In genomic region chr11:134273317-134273712, GRCh38 we compare ENCODE assay signal across 21 cellular contexts. TPM values are rescaled to one million over a fixed set of nuclear protein-coding genes. Genes with fewer than 3 reads are reported as not detected.
DNase-seq lines count a peak whose midpoint lies in the region; ATAC-seq, FAIRE-seq and TF ChIP-seq lines count a peak whose summit lies in the region.
"Had no signal": no experiment of that assay in that cellular context is flagged by ENCODE, and none has a peak within 500 bp of the region (broad histone marks: within the 10 kb centered on the region; RNA-seq: fewer than 3 reads in every experiment).

No MANE protein-coding gene starts in this region.

- no peaks in the 10 kb centered on the region for H3K27me3 ChIP-seq in KMS-11 (ENCODE audit: insufficient read depth, low read depth)
- peaks cover 60% of the 10 kb centered on the region for H3K27me3 ChIP-seq in endodermal cell (ENCODE audit: control insufficient read depth, insufficient read depth, low read length, poor library complexity, severe bottlenecking)
- peaks cover 88% of the 10 kb centered on the region for H3K27me3 ChIP-seq in transverse colon

- DNase-seq in activated naive CD8-positive, alpha-beta T cell treated with anti-CD3 and anti-CD28 coated beads, Interleukin-2, amount 50 U/mL, for 24 hours, result no peak
- DNase-seq in endodermal cell (no peak), GM19239 (ENCODE audit: insufficient read length, low spot score) (no peak), HCEC 1CT (no peak), transverse colon (no peak)
- DNase-seq: activated CD4-positive, alpha-beta T cell treated with anti-CD3 and anti-CD28 coated beads for 36 hours; activated naive CD4-positive, alpha-beta T cell treated with anti-CD3 and anti-CD28 coated beads, Interleukin-2, amount 50 U/mL, for 16 hours; effector CD4-positive, alpha-beta T cell; esophagus squamous epithelium; OCI-M1; psoas muscle; stimulated activated CD4-positive, alpha-beta T cell treated with anti-CD3 and anti-CD28 coated beads, Interleukin-2, amount 100 ng/mL, for 24 hours had no signal

- H3K36me3 Mint-ChIP-seq in activated naive CD8-positive, alpha-beta T cell, result peaks cover 6% of the 10 kb centered on the region
- peaks cover 4% of the 10 kb centered on the region for H3K36me3 Mint-ChIP-seq in activated naive CD8-positive, alpha-beta T cell treated with anti-CD3 and anti-CD28 coated beads, Interleukin-2, amount 50 U/mL, for 24 hours (ENCODE audit: low read depth)
- H3K36me3 Mint-ChIP-seq in endodermal cell (ENCODE audit: low read depth), result no peaks in the 10 kb centered on the region
- H3K36me3 Mint-ChIP-seq: mesothelial cell of epicardium had no signal

- no peaks in the 10 kb centered on the region for H4K20me1 ChIP-seq in KMS-11 (ENCODE audit: insufficient read depth)

- H3K27me3 Mint-ChIP-seq in activated naive CD8-positive, alpha-beta T cell, result peaks cover 2% of the 10 kb centered on the region
- peaks cover 13% of the 10 kb centered on the region for H3K27me3 Mint-ChIP-seq in activated naive CD8-positive, alpha-beta T cell treated with anti-CD3 and anti-CD28 coated beads, Interleukin-2, amount 50 U/mL, for 24 hours
- peaks cover 20% of the 10 kb centered on the region for H3K27me3 Mint-ChIP-seq in endodermal cell (ENCODE audit: insufficient read depth)

- H2AFZ ChIP-seq in KMS-11 (ENCODE audit: low read depth), result no peak overlapping the region

- H3K9ac ChIP-seq in KMS-11 (no peak overlapping the region), endodermal cell (ENCODE audit: extremely low read depth, low read length, poor library complexity, severe bottlenecking) (no peak overlapping the region)

- in situ Hi-C loops in transverse colon (cut with MboI; ENCODE audit: low pct_ligation_motif_present in 1 of 4, low pct_unique_long_range_greater_than_20kb in 1 of 4, low sequenced_read_pairs in 3 of 4), result no loop called here

- H3K9me3 ChIP-seq in endodermal cell (ENCODE audit: control insufficient read depth, low read length) (no peaks in the 10 kb centered on the region), transverse colon (no peaks in the 10 kb centered on the region)
- H3K9me3 ChIP-seq: ascending aorta, psoas muscle had no signal

- TF ChIP-seq CTCF in KMS-11 (conservative IDR thresholded peaks at IDR 0.05; ENCODE audit: low read depth, low read length) (no peak), endodermal cell (conservative IDR thresholded peaks at IDR 0.05) (no peak), transverse colon (IDR thresholded peaks at IDR 0.05) (no peak)

- no peak for TF ChIP-seq EP300 in transverse colon (IDR thresholded peaks at IDR 0.05; ENCODE audit: low read depth)

- intact Hi-C loops in transverse colon (cut with DNase I; ENCODE audit: low total_unique reads), result no loop called here

- peaks cover 30% of the 10 kb centered on the region for H3K4me1 ChIP-seq in KMS-11 (ENCODE audit: low read depth, poor library complexity, severe bottlenecking)
- H3K4me1 ChIP-seq in endodermal cell (ENCODE audit: control insufficient read depth, insufficient read depth, low read length), result no peaks in the 10 kb centered on the region
- H3K4me1 ChIP-seq in transverse colon, result peaks cover 5 to 19% (median 15%) of the 10 kb centered on the region in 4 donors

- H3K4me1 Mint-ChIP-seq in activated naive CD8-positive, alpha-beta T cell (ENCODE audit: low read depth), result peaks cover 55% of the 10 kb centered on the region
- peaks cover 45% of the 10 kb centered on the region for H3K4me1 Mint-ChIP-seq in activated naive CD8-positive, alpha-beta T cell treated with anti-CD3 and anti-CD28 coated beads, Interleukin-2, amount 50 U/mL, for 24 hours
- H3K4me1 Mint-ChIP-seq in endodermal cell, result peaks cover 21% of the 10 kb centered on the region

- FAIRE-seq in GM19239 (lab: Jason Lieb, UNC), result no peak

- H3K36me3 ChIP-seq in KMS-11 (ENCODE audit: insufficient read depth), result no peaks in the 10 kb centered on the region
- H3K36me3 ChIP-seq in endodermal cell (ENCODE audit: control insufficient read depth, insufficient read depth, low read length), result no peaks in the 10 kb centered on the region
- H3K36me3 ChIP-seq in transverse colon, result no peaks in the 10 kb centered on the region
- H3K36me3 ChIP-seq: ascending aorta, esophagus squamous epithelium, tibial nerve had no signal

- TF ChIP-seq POLR2A in transverse colon (IDR thresholded peaks at IDR 0.05), result no peak

- H3K27ac ChIP-seq in KMS-11 (no peak overlapping the region), endodermal cell (ENCODE audit: low read depth, low read length) (no peak overlapping the region), transverse colon (no peak overlapping the region)
- H3K27ac ChIP-seq: ascending aorta, esophagus squamous epithelium, psoas muscle, tibial nerve had no signal

- peak overlapping the region; percentile 25 for H3K4me3 Mint-ChIP-seq in activated naive CD8-positive, alpha-beta T cell
- H3K4me3 Mint-ChIP-seq in activated naive CD8-positive, alpha-beta T cell treated with anti-CD3 and anti-CD28 coated beads, Interleukin-2, amount 50 U/mL, for 24 hours, result no peak overlapping the region
- peak overlapping the region; percentile 84 for H3K4me3 Mint-ChIP-seq in endodermal cell
- H3K4me3 Mint-ChIP-seq: activated CD4-positive, alpha-beta T cell treated with anti-CD3 and anti-CD28 coated beads for 36 hours; mesothelial cell of epicardium had no signal

- 30% methylated on average over 3 of the region's 3 CpGs; no CpG with 5 or more reads in 1 of the 2 experiments for WGBS in endodermal cell (ENCODE audit: insufficient coverage in 1 of 2, insufficient read length in 1 of 2), 2 experiments
- 28 to 33% methylated on average over 3 of the region's 3 CpGs for WGBS in transverse colon (ENCODE audit: low coverage in 1 of 2), 2 donors

- no peak overlapping the region for H3K27ac Mint-ChIP-seq in activated naive CD8-positive, alpha-beta T cell
- H3K27ac Mint-ChIP-seq in activated naive CD8-positive, alpha-beta T cell treated with anti-CD3 and anti-CD28 coated beads, Interleukin-2, amount 50 U/mL, for 24 hours, result no peak overlapping the region
- H3K27ac Mint-ChIP-seq in endodermal cell, result no peak overlapping the region
- H3K27ac Mint-ChIP-seq: mesothelial cell of epicardium; stimulated activated naive CD8-positive, alpha-beta T cell treated with anti-CD3 and anti-CD28 coated beads, Interleukin-15, Interleukin-2, amounts not matched to agents 100 ng/mL and 50 ng/mL, for 24 hours had no signal

- H3K9me3 Mint-ChIP-seq in activated naive CD8-positive, alpha-beta T cell (ENCODE audit: low read depth), result no peaks in the 10 kb centered on the region
- no peaks in the 10 kb centered on the region for H3K9me3 Mint-ChIP-seq in activated naive CD8-positive, alpha-beta T cell treated with anti-CD3 and anti-CD28 coated beads, Interleukin-2, amount 50 U/mL, for 24 hours
- H3K9me3 Mint-ChIP-seq in endodermal cell, result no peaks in the 10 kb centered on the region
- H3K9me3 Mint-ChIP-seq: mesothelial cell of epicardium; stimulated activated naive CD8-positive, alpha-beta T cell treated with anti-CD3 and anti-CD28 coated beads, Interleukin-15, Interleukin-2, amounts not matched to agents 100 ng/mL and 50 ng/mL, for 24 hours had no signal

- H3K4me3 ChIP-seq in KMS-11 (IDR thresholded peaks at IDR 0.05; ENCODE audit: insufficient read depth, low read depth, low read length), result no peak overlapping the region
- no peak overlapping the region for H3K4me3 ChIP-seq in endodermal cell (ENCODE audit: low read length)
- H3K4me3 ChIP-seq in transverse colon, result no peak overlapping the region
- H3K4me3 ChIP-seq: ascending aorta, esophagus squamous epithelium, psoas muscle, tibial nerve had no signal

- no peak for ATAC-seq in activated naive CD8-positive, alpha-beta T cell treated with anti-CD3 and anti-CD28 coated beads, Interleukin-2, amount 50 U/mL, for 24 hours
- ATAC-seq: activated CD4-positive, alpha-beta T cell treated with anti-CD3 and anti-CD28 coated beads for 36 hours; HCT116; psoas muscle; Right ventricle myocardium inferior had no signal

- peak overlapping the region; percentile 57; the same call in 1 of the 2 replicates for H3K4me2 ChIP-seq in KMS-11

- H3K79me2 ChIP-seq in KMS-11 (ENCODE audit: insufficient read depth, low read depth), result no peaks in the 10 kb centered on the region

RNA-seq across cellular contexts. Expression of gene GLB1L3, which starts 2.9 kb away (rescaled TPM):
- total RNA-seq in endodermal cell, result 1 to 10 TPM; 2.3 to 7.1 TPM
- 0.43 TPM for polyA plus RNA-seq in endodermal cell (2013, experiment 1 of 2)
- 0.37 TPM for polyA plus RNA-seq in endodermal cell (2013, experiment 2 of 2)
- total RNA-seq in transverse colon, result under 1 TPM in 1 of 4 donors, not detected in 3; 0.16 TPM
- total RNA-seq: ascending aorta, LHCN-M2, mesothelial cell of epicardium, psoas muscle, Right ventricle myocardium inferior, tibial nerve had no signal
- polyA plus RNA-seq: psoas muscle had no signal

RNA-seq across cellular contexts. Expression of gene ACAD8, which starts 19.9 kb away (rescaled TPM):
- total RNA-seq in endodermal cell (10 to 100 TPM; 35.3 to 37.2 TPM), transverse colon (10 to 100 TPM; 34.8 to 59.1 (median 45.7) TPM)
- polyA plus RNA-seq in endodermal cell (2013, experiment 1 of 2), result 28.5 TPM
- 26.4 TPM for polyA plus RNA-seq in endodermal cell (2013, experiment 2 of 2)

RNA-seq across cellular contexts. Expression of gene THYN1, which starts 20.2 kb away (rescaled TPM):
- 10 to 100 TPM; 61.3 to 81.6 TPM for total RNA-seq in endodermal cell
- polyA plus RNA-seq in endodermal cell (2013, experiment 1 of 2), result 92.2 TPM
- polyA plus RNA-seq in endodermal cell (2013, experiment 2 of 2), result 77.7 TPM
- total RNA-seq in transverse colon, result 10 to 100 TPM; 16.1 to 39.3 (median 33.2) TPM

RNA-seq across cellular contexts. Expression of gene VPS26B, which starts 48.8 kb away (rescaled TPM):
- total RNA-seq in endodermal cell (10 to 100 TPM; 32.5 to 33.6 TPM), transverse colon (10 to 100 TPM; 32.8 to 49.4 (median 44.6) TPM)
- polyA plus RNA-seq in endodermal cell (2013, experiment 1 of 2), result 33.1 TPM
- polyA plus RNA-seq in endodermal cell (2013, experiment 2 of 2), result 33.1 TPM

RNA-seq across cellular contexts. Expression of gene NCAPD3, which starts 49.5 kb away (rescaled TPM):
- total RNA-seq in endodermal cell (10 to 100 TPM; 42.6 to 45.5 TPM), transverse colon (10 to 100 TPM in 2 of 4 donors, 1 to 10 TPM in 2; 7.0 to 21.3 (median 13.8) TPM)
- polyA plus RNA-seq in endodermal cell (2013, experiment 1 of 2), result 36.3 TPM
- polyA plus RNA-seq in endodermal cell (2013, experiment 2 of 2), result 34.4 TPM
